Comparison of ENCODE assay signal across 1 cellular context in genomic region chr5:151027961-151028479, GRCh38.
TF ChIP-seq lines count a peak whose summit lies in the region.

No MANE protein-coding gene starts in this region.

TF ChIP-seq in GM12878, 131 proteins besides CTCF, POLR2A, EP300 and RAD21:
- TF ChIP-seq KAT2A (conservative IDR thresholded peaks at IDR 0.05; ENCODE audit: control insufficient read depth, low read depth, low read length) (no peak), POU2F2 (IDR thresholded peaks at IDR 0.05; ENCODE audit: borderline replicate concordance, low read depth, low read length) (0 out of 3 replicates have a peak, but pooled peaks have one; percentile 21), TCF7 (IDR thresholded peaks at IDR 0.05; ENCODE audit: borderline replicate concordance) (no peak), POLR2AphosphoS5 (IDR thresholded peaks at IDR 0.05; ENCODE audit: low read length) (peak; percentile 74; the same call in 1 of the 2 replicates)
